Comparison of ENCODE assay signal across 17 cellular contexts in genomic region chr14:96417254-96417653, GRCh38. TPM values are rescaled to one million over a fixed set of nuclear protein-coding genes. Genes with fewer than 3 reads are reported as not detected.
DNase-seq lines count a peak whose midpoint lies in the region; ATAC-seq, FAIRE-seq and TF ChIP-seq lines count a peak whose summit lies in the region.
"Had no signal": no experiment of that assay in that cellular context is flagged by ENCODE, and none has a peak within 500 bp of the region (broad histone marks: within the 10 kb centered on the region; RNA-seq: fewer than 3 reads in every experiment).

No MANE protein-coding gene starts in this region.

- intact Hi-C loops in PC-9 (cut with micrococcal nuclease; ENCODE audit: unreplicated experiment), result no loop called here

- peaks cover 0 to 3% (median 0%) of the 10 kb centered on the region in 4 donors for H3K4me1 ChIP-seq in liver (ENCODE audit: control insufficient read depth in 4 of 4, insufficient read depth in 4 of 4, low read length in 3 of 4)
- H3K4me1 ChIP-seq in PC-9 (replicated peaks; ENCODE audit: insufficient read depth), result no peaks in the 10 kb centered on the region

- BruUV-seq in PC-9 (replicated peaks; lab: Mats Ljungman, UMichigan), result no TSS peak

- peak overlapping the region; percentile 46 to 52 for H3K27ac ChIP-seq in liver (ENCODE audit: low read depth in 1 of 2, low read length in 2 of 2)
- no peak overlapping the region for H3K27ac ChIP-seq in PC-9
- H3K27ac ChIP-seq: 22Rv1 had no signal

- no peaks in the 10 kb centered on the region for H3F3A ChIP-seq in PC-9 (ENCODE audit: insufficient read depth, low read depth)

- no peak for FAIRE-seq in GM12891 (lab: Jason Lieb, UNC)
- FAIRE-seq: D721Med, HTR-8/SVneo had no signal

- no peak for TF ChIP-seq POLR2A in GM12891 (IDR thresholded peaks at IDR 0.05; ENCODE audit: low read depth, low read length)

- no peak overlapping the region for H3K9ac ChIP-seq in liver (ENCODE audit: low read depth in 1 of 2, low read length in 2 of 2)

- TF ChIP-seq CTCF in liver (IDR thresholded peaks at IDR 0.05; ENCODE audit: low read depth, low read length, missing input control) (no peak), PC-9 (conservative IDR thresholded peaks at IDR 0.05) (no peak), nephron progenitor cell (IDR thresholded peaks at IDR 0.05) (no peak)

- ATAC-seq in T-helper 17 cell, result no peak
- ATAC-seq: CD8-positive, alpha-beta T cell had no signal

- POLR2A ChIA-PET in PC-9 (lab: Charles Lee; ENCODE audit: unreplicated experiment), result no interaction called here

- H3K9me3 Mint-ChIP-seq in nephron progenitor cell, result no peaks in the 10 kb centered on the region
- H3K9me3 Mint-ChIP-seq: CD8-positive, alpha-beta T cell; HFFc6 had no signal

- no peaks in the 10 kb centered on the region for H3K79me2 ChIP-seq in PC-9 (ENCODE audit: low read depth)

- H3K36me3 ChIP-seq in liver (ENCODE audit: control insufficient read depth in 4 of 4, insufficient read depth in 3 of 4, low read depth in 1 of 4, low read length in 3 of 4) (no peaks in the 10 kb centered on the region), PC-9 (ENCODE audit: low read depth) (no peaks in the 10 kb centered on the region)

- H3K4me3 Mint-ChIP-seq in T-helper 17 cell (no peak overlapping the region), nephron progenitor cell (no peak overlapping the region)
- H3K4me3 Mint-ChIP-seq: CD14-positive monocyte; CD8-positive, alpha-beta T cell; HFFc6 had no signal

- H3K27ac Mint-ChIP-seq in T-helper 17 cell, result peak overlapping the region; percentile 62
- no peak overlapping the region for H3K27ac Mint-ChIP-seq in nephron progenitor cell
- H3K27ac Mint-ChIP-seq: CD14-positive monocyte; CD8-positive, alpha-beta T cell; HFFc6 had no signal

- H3K4me3 ChIP-seq in liver (ENCODE audit: low read depth in 1 of 3, low read length in 3 of 3), result no peak overlapping the region
- no peak overlapping the region for H3K4me3 ChIP-seq in PC-9

- no peak for TF ChIP-seq RAD21 in liver (IDR thresholded peaks at IDR 0.05)

- H4K20me1 ChIP-seq in PC-9 (ENCODE audit: insufficient read depth), result no peaks in the 10 kb centered on the region

- H3K9me3 ChIP-seq in T-helper 17 cell (ENCODE audit: control insufficient read depth, low read length, poor library complexity, severe bottlenecking), result no peaks in the 10 kb centered on the region
- no peaks in the 10 kb centered on the region for H3K9me3 ChIP-seq in liver (ENCODE audit: control insufficient read depth in 4 of 4, low read length in 3 of 4)
- H3K9me3 ChIP-seq in PC-9 (ENCODE audit: insufficient read depth, low read depth), result no peaks in the 10 kb centered on the region

- H3K27me3 ChIP-seq in liver (ENCODE audit: control insufficient read depth in 4 of 4, insufficient read depth in 4 of 4, low read length in 3 of 4) (no peaks in the 10 kb centered on the region), PC-9 (ENCODE audit: insufficient read depth, low read depth) (no peaks in the 10 kb centered on the region)

- H2AFZ ChIP-seq in PC-9, result no peak overlapping the region

- H3K4me2 ChIP-seq in PC-9, result no peak overlapping the region

- H3K4me1 Mint-ChIP-seq in T-helper 17 cell, result peaks cover 8% of the 10 kb centered on the region
- H3K4me1 Mint-ChIP-seq in nephron progenitor cell, result peaks cover 4% of the 10 kb centered on the region
- H3K4me1 Mint-ChIP-seq: CD14-positive monocyte had no signal

- no peaks in the 10 kb centered on the region for H3K9me2 ChIP-seq in PC-9 (ENCODE audit: insufficient read depth)

- peak; percentile 9 for DNase-seq in DMS53 (lab: John Stamatoyannopoulos, UW)
- no peak for DNase-seq in DMS53 treated with DMSO at 0.1 percent for 48 hours (lab: John Stamatoyannopoulos, UW; ENCODE audit: unreplicated experiment)
- no peak for DNase-seq in T-helper 17 cell
- DNase-seq in PC-9, result no peak
- no peak for DNase-seq in GM12891 (ENCODE audit: insufficient read length, low spot score)
- no peak for DNase-seq in nephron progenitor cell
- DNase-seq: CD8-positive, alpha-beta T cell; COR-L47; DMS153; GF-D8; HCEC 1CT; HFFc6 had no signal

- CTCF ChIA-PET in PC-9 (lab: Charles Lee), result no interaction called here

- peaks cover 9% of the 10 kb centered on the region for H3K27me3 Mint-ChIP-seq in T-helper 17 cell
- H3K27me3 Mint-ChIP-seq in nephron progenitor cell (ENCODE audit: low read depth, poor library complexity), result no peaks in the 10 kb centered on the region

- H3K36me3 Mint-ChIP-seq in T-helper 17 cell (ENCODE audit: low read depth) (no peaks in the 10 kb centered on the region), nephron progenitor cell (ENCODE audit: low read depth) (no peaks in the 10 kb centered on the region)
- H3K36me3 Mint-ChIP-seq: CD14-positive monocyte; CD8-positive, alpha-beta T cell had no signal

- WGBS in liver, result 66% methylated on average over 2 of the region's 2 CpGs

TF ChIP-seq in liver, 16 proteins besides CTCF, POLR2A, EP300 and RAD21:
- TF ChIP-seq TAF1 (conservative IDR thresholded peaks at IDR 0.05) (no peak), RXRA (IDR thresholded peaks at IDR 0.05) (peak in 1 of 2 donors; percentile 41), FOXA1 (IDR thresholded peaks at IDR 0.05) (peak; percentile 39), FOXA2 (IDR thresholded peaks at IDR 0.05) (peak; percentile 69), HNF4G (IDR thresholded peaks at IDR 0.05) (no peak)
TF ChIP-seq in liver: peak in this region for 3.

TF ChIP-seq in GM12891, 5 proteins besides CTCF, POLR2A, EP300 and RAD21:
- no peak for TF ChIP-seq TAF1 (IDR thresholded peaks at IDR 0.05; ENCODE audit: low read depth, low read length)
- no peak for TF ChIP-seq PAX5 (IDR thresholded peaks at IDR 0.05; ENCODE audit: insufficient read depth, low read length, severe bottlenecking)
TF ChIP-seq in GM12891: peak in this region for 0.

RNA-seq across cellular contexts. Expression of gene AK7, which starts 25.3 kb away (rescaled TPM):
- total RNA-seq in T-helper 17 cell, result not detected
- total RNA-seq in liver, result 1 to 10 TPM; 5.9 to 6.1 TPM
- polyA plus RNA-seq in liver, result 1 to 10 TPM in 1 of 2 donors, under 1 TPM in 1; 0.67 to 1.1 TPM
- total RNA-seq in PC-9 (2021), result 2.1 and 2.5 TPM in 2 replicates
- not detected for polyA plus RNA-seq in GM12891 (2012; ENCODE audit: low read depth, missing spikeins)
- total RNA-seq: CD8-positive, alpha-beta T cell; HFFc6 had no signal

RNA-seq across cellular contexts. Expression of gene GSKIP, which starts 53.9 kb away (rescaled TPM):
- total RNA-seq in T-helper 17 cell, result 10 to 100 TPM in 1 of 2 donors, 1 to 10 TPM in 1; 9.3 to 13.2 TPM
- total RNA-seq in liver, result 10 to 100 TPM; 16.6 to 23.7 TPM
- polyA plus RNA-seq in liver, result 10 to 100 TPM; 10.9 to 12.1 TPM
- total RNA-seq in PC-9 (2021), result 7.2 and 13.4 TPM in 2 replicates
- polyA plus RNA-seq in GM12891 (2012; ENCODE audit: low read depth, missing spikeins), result 12.4 TPM

RNA-seq across cellular contexts. Expression of gene ATG2B, which starts 54.1 kb away (rescaled TPM):
- total RNA-seq in T-helper 17 cell (10 to 100 TPM; 27.8 to 28.7 TPM), liver (10 to 100 TPM; 34.5 to 36.0 TPM), PC-9 (2021) (3.9 and 6.6 TPM in 2 replicates)
- 1 to 10 TPM; 4.7 to 6.5 TPM for polyA plus RNA-seq in liver
- 3.5 TPM for polyA plus RNA-seq in GM12891 (2012; ENCODE audit: low read depth, missing spikeins)
